In the genomic region with DNA sequence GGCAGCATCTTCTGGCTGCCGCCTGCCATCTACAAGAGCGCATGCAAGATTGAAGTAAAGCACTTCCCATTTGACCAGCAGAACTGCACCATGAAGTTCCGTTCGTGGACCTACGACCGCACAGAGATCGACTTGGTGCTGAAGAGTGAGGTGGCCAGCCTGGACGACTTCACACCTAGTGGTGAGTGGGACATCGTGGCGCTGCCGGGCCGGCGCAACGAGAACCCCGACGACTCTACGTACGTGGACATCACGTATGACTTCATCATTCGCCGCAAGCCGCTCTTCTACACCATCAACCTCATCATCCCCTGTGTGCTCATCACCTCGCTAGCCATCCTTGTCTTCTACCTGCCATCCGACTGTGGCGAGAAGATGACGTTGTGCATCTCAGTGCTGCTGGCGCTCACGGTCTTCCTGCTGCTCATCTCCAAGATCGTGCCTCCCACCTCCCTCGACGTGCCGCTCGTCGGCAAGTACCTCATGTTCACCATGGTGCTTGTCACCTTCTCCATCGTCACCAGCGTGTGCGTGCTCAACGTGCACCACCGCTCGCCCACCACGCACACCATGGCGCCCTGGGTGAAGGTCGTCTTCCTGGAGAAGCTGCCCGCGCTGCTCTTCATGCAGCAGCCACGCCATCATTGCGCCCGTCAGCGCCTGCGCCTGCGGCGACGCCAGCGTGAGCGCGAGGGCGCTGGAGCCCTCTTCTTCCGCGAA, we compare ENCODE assay signal across 2 cellular contexts.
TF ChIP-seq lines count a peak whose summit lies in the region.

No MANE protein-coding gene starts in this region.

TF ChIP-seq in IMR-90, 13 proteins besides CTCF, POLR2A, EP300 and RAD21:
- no peak for TF ChIP-seq NFE2L2 (IDR thresholded peaks at IDR 0.05; ENCODE audit: low read depth, low read length)
- no peak for TF ChIP-seq MAZ (IDR thresholded peaks at IDR 0.05; ENCODE audit: borderline replicate concordance, low read depth, low read length)
- TF ChIP-seq, protein P1, sequence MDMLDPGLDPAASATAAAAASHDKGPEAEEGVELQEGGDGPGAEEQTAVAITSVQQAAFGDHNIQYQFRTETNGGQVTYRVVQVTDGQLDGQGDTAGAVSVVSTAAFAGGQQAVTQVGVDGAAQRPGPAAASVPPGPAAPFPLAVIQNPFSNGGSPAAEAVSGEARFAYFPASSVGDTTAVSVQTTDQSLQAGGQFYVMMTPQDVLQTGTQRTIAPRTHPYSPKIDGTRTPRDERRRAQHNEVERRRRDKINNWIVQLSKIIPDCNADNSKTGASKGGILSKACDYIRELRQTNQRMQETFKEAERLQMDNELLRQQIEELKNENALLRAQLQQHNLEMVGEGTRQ (IDR thresholded peaks at IDR 0.05; ENCODE audit: low read depth, low read length), result no peak
- no peak for TF ChIP-seq MAFK (IDR thresholded peaks at IDR 0.05; ENCODE audit: low read depth, low read length)
- no peak for TF ChIP-seq CEBPB (IDR thresholded peaks at IDR 0.05; ENCODE audit: low read depth, low read length)
- TF ChIP-seq FOS (IDR thresholded peaks at IDR 0.05; ENCODE audit: low read depth, low read length), result no peak
- TF ChIP-seq, protein P2, sequence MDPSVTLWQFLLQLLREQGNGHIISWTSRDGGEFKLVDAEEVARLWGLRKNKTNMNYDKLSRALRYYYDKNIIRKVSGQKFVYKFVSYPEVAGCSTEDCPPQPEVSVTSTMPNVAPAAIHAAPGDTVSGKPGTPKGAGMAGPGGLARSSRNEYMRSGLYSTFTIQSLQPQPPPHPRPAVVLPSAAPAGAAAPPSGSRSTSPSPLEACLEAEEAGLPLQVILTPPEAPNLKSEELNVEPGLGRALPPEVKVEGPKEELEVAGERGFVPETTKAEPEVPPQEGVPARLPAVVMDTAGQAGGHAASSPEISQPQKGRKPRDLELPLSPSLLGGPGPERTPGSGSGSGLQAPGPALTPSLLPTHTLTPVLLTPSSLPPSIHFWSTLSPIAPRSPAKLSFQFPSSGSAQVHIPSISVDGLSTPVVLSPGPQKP (IDR thresholded peaks at IDR 0.05; ENCODE audit: borderline replicate concordance, low read depth, low read length), result no peak
- TF ChIP-seq MXI1 (IDR thresholded peaks at IDR 0.05; ENCODE audit: borderline replicate concordance, low read depth, low read length), result no peak
- TF ChIP-seq RFX5 (IDR thresholded peaks at IDR 0.05; ENCODE audit: low read depth, low read length), result no peak
- no peak for TF ChIP-seq CHD1 (IDR thresholded peaks at IDR 0.05; ENCODE audit: low read depth, low read length)

TF ChIP-seq in K562, 482 proteins besides CTCF, POLR2A, EP300 and RAD21:
- TF ChIP-seq, protein P3, sequence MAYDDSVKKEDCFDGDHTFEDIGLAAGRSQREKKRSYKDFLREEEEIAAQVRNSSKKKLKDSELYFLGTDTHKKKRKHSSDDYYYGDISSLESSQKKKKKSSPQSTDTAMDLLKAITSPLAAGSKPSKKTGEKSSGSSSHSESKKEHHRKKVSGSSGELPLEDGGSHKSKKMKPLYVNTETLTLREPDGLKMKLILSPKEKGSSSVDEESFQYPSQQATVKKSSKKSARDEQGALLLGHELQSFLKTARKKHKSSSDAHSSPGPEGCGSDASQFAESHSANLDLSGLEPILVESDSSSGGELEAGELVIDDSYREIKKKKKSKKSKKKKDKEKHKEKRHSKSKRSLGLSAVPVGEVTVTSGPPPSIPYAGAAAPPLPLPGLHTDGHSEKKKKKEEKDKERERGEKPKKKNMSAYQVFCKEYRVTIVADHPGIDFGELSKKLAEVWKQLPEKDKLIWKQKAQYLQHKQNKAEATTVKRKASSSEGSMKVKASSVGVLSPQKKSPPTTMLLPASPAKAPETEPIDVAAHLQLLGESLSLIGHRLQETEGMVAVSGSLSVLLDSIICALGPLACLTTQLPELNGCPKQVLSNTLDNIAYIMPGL (CRISPR knock-in tag; IDR thresholded peaks at IDR 0.05), result no peak
- TF ChIP-seq, protein P4, sequence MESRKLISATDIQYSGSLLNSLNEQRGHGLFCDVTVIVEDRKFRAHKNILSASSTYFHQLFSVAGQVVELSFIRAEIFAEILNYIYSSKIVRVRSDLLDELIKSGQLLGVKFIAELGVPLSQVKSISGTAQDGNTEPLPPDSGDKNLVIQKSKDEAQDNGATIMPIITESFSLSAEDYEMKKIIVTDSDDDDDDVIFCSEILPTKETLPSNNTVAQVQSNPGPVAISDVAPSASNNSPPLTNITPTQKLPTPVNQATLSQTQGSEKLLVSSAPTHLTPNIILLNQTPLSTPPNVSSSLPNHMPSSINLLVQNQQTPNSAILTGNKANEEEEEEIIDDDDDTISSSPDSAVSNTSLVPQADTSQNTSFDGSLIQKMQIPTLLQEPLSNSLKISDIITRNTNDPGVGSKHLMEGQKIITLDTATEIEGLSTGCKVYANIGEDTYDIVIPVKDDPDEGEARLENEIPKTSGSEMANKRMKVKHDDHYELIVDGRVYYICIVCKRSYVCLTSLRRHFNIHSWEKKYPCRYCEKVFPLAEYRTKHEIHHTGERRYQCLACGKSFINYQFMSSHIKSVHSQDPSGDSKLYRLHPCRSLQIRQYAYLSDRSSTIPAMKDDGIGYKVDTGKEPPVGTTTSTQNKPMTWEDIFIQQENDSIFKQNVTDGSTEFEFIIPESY (CRISPR knock-in tag; IDR thresholded peaks at IDR 0.05), result peak; percentile 62; the same call in 1 of the 2 replicates
